In genomic region chr1:167454304-167454928, GRCh38 we compare ENCODE assay signal across 8 cellular contexts.
DNase-seq lines count a peak whose midpoint lies in the region; ATAC-seq and TF ChIP-seq lines count a peak whose summit lies in the region.

No MANE protein-coding gene starts in this region.

- H3K4me3 ChIP-seq in DND-41 (ENCODE audit: low read depth in 1 of 2, low read length in 2 of 2) (no peak overlapping the region), brain microvascular endothelial cell (ENCODE audit: low read depth, low read length) (peak overlapping the region; percentile 73), mucosa of descending colon (peak overlapping the region; percentile 25)

- peaks cover 54% of the 10 kb centered on the region for H4K20me1 ChIP-seq in DND-41 (ENCODE audit: insufficient read depth, low read length)

- peaks cover 70% of the 10 kb centered on the region for H3K79me2 ChIP-seq in DND-41 (ENCODE audit: insufficient read depth, low read length)

- in situ Hi-C loops in brain microvascular endothelial cell (cut with HindIII; ENCODE audit: low pct_ligation_motif_present, low sequenced_read_pairs) = no loop called here

- H3K9me3 ChIP-seq in DND-41 (ENCODE audit: insufficient read depth, low read length, severe bottlenecking) (no peaks in the 10 kb centered on the region), KOPT-K1 (ENCODE audit: insufficient read depth, low read length, poor library complexity, severe bottlenecking) (no peaks in the 10 kb centered on the region), mucosa of descending colon (no peaks in the 10 kb centered on the region)

- TF ChIP-seq CTCF in DND-41 (IDR thresholded peaks at IDR 0.05; ENCODE audit: borderline replicate concordance, extremely low read depth, low read length, poor library complexity, severe bottlenecking) (no peak), brain microvascular endothelial cell (IDR thresholded peaks at IDR 0.05; ENCODE audit: low read depth, low read length, missing control alignments) (no peak), mucosa of descending colon (IDR thresholded peaks at IDR 0.05) (no peak)

- intact Hi-C loops in mucosa of descending colon (cut with DNase I, micrococcal nuclease) = no loop called here

- no peaks in the 10 kb centered on the region for H3K27me3 ChIP-seq in DND-41 (ENCODE audit: insufficient read depth, low read length, poor library complexity)
- H3K27me3 ChIP-seq in brain microvascular endothelial cell (replicated peaks) = peaks cover 2% of the 10 kb centered on the region

- H3K27ac ChIP-seq in DND-41 (ENCODE audit: low read length) = no peak overlapping the region
- peak overlapping the region; percentile 84 for H3K27ac ChIP-seq in KOPT-K1 (ENCODE audit: low read depth, low read length, poor library complexity, severe bottlenecking)
- no peak overlapping the region for H3K27ac ChIP-seq in brain microvascular endothelial cell

- H3K4me2 ChIP-seq in DND-41 (ENCODE audit: insufficient read depth, low read length) = peak overlapping the region; percentile 81; the same call in 1 of the 2 replicates

- no peak overlapping the region for H2AFZ ChIP-seq in DND-41 (ENCODE audit: low read depth, low read length)

- ATAC-seq in DND-41 (ENCODE audit: insufficient read depth, low read depth) (no peak), mucosa of descending colon (no peak), HG03039 (IDR thresholded peaks at IDR 0.05; ENCODE audit: unreplicated experiment) (no peak)

- DNase-seq in DND-41 (no peak), brain microvascular endothelial cell (no peak), mucosa of descending colon (no peak), NCI-H345 treated with DMSO at 0.1 percent for 48 hours (lab: John Stamatoyannopoulos, UW; ENCODE audit: unreplicated experiment) (no peak), ureter (ENCODE audit: low spot score) (no peak), MV-4-11 (lab: John Stamatoyannopoulos, UW) (no peak)

- H3K36me3 ChIP-seq in DND-41 (ENCODE audit: insufficient read depth, low read length) (peaks cover 21% of the 10 kb centered on the region), KOPT-K1 (ENCODE audit: insufficient read depth, low read length) (peaks cover 56% of the 10 kb centered on the region), brain microvascular endothelial cell (replicated peaks) (no peaks in the 10 kb centered on the region), mucosa of descending colon (ENCODE audit: low read depth) (no peaks in the 10 kb centered on the region)

- no peak overlapping the region; the same call in 1 of the 2 replicates for H3K9ac ChIP-seq in DND-41 (ENCODE audit: low read depth, low read length)

- peaks cover 63% of the 10 kb centered on the region for H3K4me1 ChIP-seq in DND-41 (ENCODE audit: insufficient read depth, low read length)
- no peaks in the 10 kb centered on the region for H3K4me1 ChIP-seq in mucosa of descending colon (ENCODE audit: low read depth)

Comparison
In these comparisons a context has a peak if more than half of its experiments do, and no peak if none do; other contexts are left out.
1. H3K4me3 ChIP-seq: peak in brain microvascular endothelial cell (single experiment) and mucosa of descending colon (single experiment); none in DND-41 (0 of 2).